In the genomic region with DNA sequence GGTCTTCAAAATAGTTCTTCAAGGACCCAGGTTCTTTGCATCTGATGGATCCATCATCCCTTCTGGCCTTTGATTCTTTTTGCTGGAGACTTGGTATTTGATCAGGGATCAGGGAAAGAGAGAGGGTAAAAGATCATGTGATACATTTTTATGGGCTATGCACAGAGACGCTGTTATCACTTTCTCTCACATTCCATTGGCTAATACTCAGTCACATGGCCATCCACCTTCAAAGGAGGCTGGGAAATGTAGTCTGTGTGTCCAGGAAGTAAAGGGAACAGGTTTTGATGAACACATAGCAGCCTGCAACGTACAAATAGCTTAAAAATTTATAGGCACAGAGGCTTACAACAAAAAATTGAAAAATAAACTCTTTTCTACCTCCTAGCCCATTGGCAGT, we compare ENCODE assay signal across 13 cellular contexts.
DNase-seq lines count a peak whose midpoint lies in the region; ATAC-seq and TF ChIP-seq lines count a peak whose summit lies in the region.
"Had no signal": no experiment of that assay in that cellular context is flagged by ENCODE, and none has a peak within 500 bp of the region (broad histone marks: within the 10 kb centered on the region; RNA-seq: fewer than 3 reads in every experiment).

No MANE protein-coding gene starts in this region.

- H3K4me1 Mint-ChIP-seq in CD8-positive, alpha-beta T cell (ENCODE audit: low read depth), result peaks cover 6% of the 10 kb centered on the region
- H3K4me1 Mint-ChIP-seq: activated naive CD4-positive, alpha-beta T cell treated with anti-CD3 and anti-CD28 coated beads, Interleukin-2, amount 50 U/mL, for 24 hours had no signal

- no peaks in the 10 kb centered on the region for H3K9me3 Mint-ChIP-seq in CD8-positive, alpha-beta T cell
- H3K9me3 Mint-ChIP-seq: activated naive CD4-positive, alpha-beta T cell treated with anti-CD3 and anti-CD28 coated beads, Interleukin-2, amount 50 U/mL, for 24 hours; endodermal cell; nephron progenitor cell had no signal

- CTCF ChIA-PET in CD8-positive, alpha-beta T cell (lab: Charles Lee), result no interaction called here

- H3K4me3 ChIP-seq in GM12864 (ENCODE audit: low read depth, low read length), result no peak overlapping the region
- H3K4me3 ChIP-seq in CD8-positive, alpha-beta T cell (ENCODE audit: low read depth, low read length), result no peak overlapping the region

- H3K4me1 ChIP-seq in CD8-positive, alpha-beta T cell (ENCODE audit: insufficient read depth, low read length), result no peaks in the 10 kb centered on the region

- peak; percentile 54 for ATAC-seq in GM21381 (IDR thresholded peaks at IDR 0.05; ENCODE audit: unreplicated experiment)
- ATAC-seq in HG03342 (IDR thresholded peaks at IDR 0.05; ENCODE audit: unreplicated experiment), result peak; percentile 70
- no peak for ATAC-seq in CD8-positive, alpha-beta T cell

- peaks cover 2% of the 10 kb centered on the region for H3K27me3 Mint-ChIP-seq in CD8-positive, alpha-beta T cell (ENCODE audit: low read depth)

- no peaks in the 10 kb centered on the region for H3K9me3 ChIP-seq in CD8-positive, alpha-beta T cell (ENCODE audit: low read length)

- no peak overlapping the region for H3K4me3 Mint-ChIP-seq in CD8-positive, alpha-beta T cell
- H3K4me3 Mint-ChIP-seq: activated naive CD4-positive, alpha-beta T cell treated with anti-CD3 and anti-CD28 coated beads, Interleukin-2, amount 50 U/mL, for 24 hours; endodermal cell; immature natural killer cell; nephron progenitor cell had no signal

- intact Hi-C loops in CD8-positive, alpha-beta T cell (cut with DNase I, micrococcal nuclease), result no loop called here

- no peak overlapping the region for H3K27ac Mint-ChIP-seq in CD8-positive, alpha-beta T cell
- H3K27ac Mint-ChIP-seq: activated naive CD4-positive, alpha-beta T cell treated with anti-CD3 and anti-CD28 coated beads, Interleukin-2, amount 50 U/mL, for 24 hours; endodermal cell; immature natural killer cell; nephron progenitor cell had no signal

- H3K27ac ChIP-seq in CD8-positive, alpha-beta T cell (ENCODE audit: low read depth, low read length), result no peak overlapping the region

- DNase-seq in GM12864 (ENCODE audit: low read depth) (peak; percentile 25), amniotic epithelial cell (ENCODE audit: low read depth) (peak; percentile 4), KG1 (lab: John Stamatoyannopoulos, UW) (no peak), NCI-H2081 treated with DMSO at 0.1 percent for 48 hours (lab: John Stamatoyannopoulos, UW) (no peak)
- DNase-seq in CD8-positive, alpha-beta T cell, result no peak
- no peak for DNase-seq in activated CD4-positive, alpha-beta T cell treated with anti-CD3 and anti-CD28 coated beads for 48 hours
- DNase-seq: endodermal cell, immature natural killer cell, NCI-H748 treated with DMSO at 0.1 percent for 48 hours, nephron progenitor cell had no signal

- no peaks in the 10 kb centered on the region for H3K27me3 ChIP-seq in CD8-positive, alpha-beta T cell (ENCODE audit: insufficient read depth, low read length)

- POLR2A ChIA-PET in CD8-positive, alpha-beta T cell (lab: Charles Lee), result no interaction called here

- H3K36me3 ChIP-seq in CD8-positive, alpha-beta T cell (ENCODE audit: insufficient read depth, low read length), result no peaks in the 10 kb centered on the region

- no peaks in the 10 kb centered on the region for H3K36me3 Mint-ChIP-seq in CD8-positive, alpha-beta T cell
- H3K36me3 Mint-ChIP-seq: activated naive CD4-positive, alpha-beta T cell treated with anti-CD3 and anti-CD28 coated beads, Interleukin-2, amount 50 U/mL, for 24 hours; immature natural killer cell had no signal

- no peak for TF ChIP-seq CTCF in GM12864 (IDR thresholded peaks at IDR 0.05; ENCODE audit: low read depth, low read length, missing control alignments)
- TF ChIP-seq CTCF in CD8-positive, alpha-beta T cell (IDR thresholded peaks at IDR 0.05), result no peak

Comparison
In these comparisons a context has a peak if more than half of its experiments do, and no peak if none do; other contexts are left out.
1. DNase-seq: peak in GM12864 (single experiment) and amniotic epithelial cell (single experiment); none in KG1 (single experiment), CD8-positive, alpha-beta T cell (0 of 7), activated CD4-positive, alpha-beta T cell treated with anti-CD3 and anti-CD28 coated beads for 48 hours (single experiment) and NCI-H2081 treated with DMSO at 0.1 percent for 48 hours (single experiment).